In the genomic region with DNA sequence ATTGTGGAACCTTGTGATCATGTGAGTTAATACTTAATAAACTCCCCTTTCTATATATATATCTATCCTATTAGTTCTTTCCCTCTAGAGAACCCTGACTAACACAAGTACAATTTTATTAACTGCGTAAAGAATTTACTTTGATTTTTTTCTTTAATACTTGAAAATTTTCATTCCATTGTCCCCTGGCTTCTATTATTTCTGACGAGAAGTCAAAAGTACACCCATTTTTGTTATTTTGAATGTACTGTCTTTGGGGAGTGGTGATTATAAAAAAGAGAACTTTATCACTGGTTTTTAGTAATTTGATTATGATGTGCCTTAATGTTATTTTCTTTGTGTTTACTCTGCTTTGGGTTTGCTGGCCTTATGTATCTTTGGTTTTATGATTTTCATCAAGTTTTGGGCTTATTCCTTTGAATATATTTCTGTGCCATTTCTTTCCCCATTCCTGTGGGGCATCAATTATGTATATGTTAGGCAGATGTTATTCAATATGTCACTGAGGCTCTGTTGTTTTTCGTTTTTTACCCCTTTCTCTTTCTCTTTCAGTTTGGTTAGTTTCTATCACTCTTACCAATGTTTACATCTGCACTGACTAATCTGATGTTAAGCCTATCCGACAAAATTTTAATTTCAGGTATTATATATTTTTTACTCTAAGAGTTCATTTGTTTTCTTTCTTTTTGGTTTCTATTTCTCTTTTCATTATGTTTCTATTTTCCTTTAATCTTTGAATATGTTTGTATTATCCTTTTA, we compare ENCODE assay signal across 18 cellular contexts.
"Had no signal": no experiment of that assay in that cellular context is flagged by ENCODE, and none has a peak within 500 bp of the region (broad histone marks: within the 10 kb centered on the region; RNA-seq: fewer than 3 reads in every experiment).

No MANE protein-coding gene starts in this region.

- ATAC-seq: foreskin keratinocyte; natural killer cell treated with Interleukin-12 subunit alpha and Interleukin-12 subunit beta and Interleukin-15 and Interleukin-18, amount 100 ng/mL, for 72 hours had no signal

- H3K9ac ChIP-seq: neural progenitor cell had no signal

- DNase-seq: effector CD4-positive, alpha-beta T cell; endodermal cell; erythroblast; foreskin keratinocyte; immature natural killer cell; left ventricle myocardium inferior; mesenchymal stem cell; midbrain; nucleus accumbens; ovary; stimulated activated CD4-positive, alpha-beta T cell treated with anti-CD3 and anti-CD28 coated beads, Interleukin-2, amount 100 ng/mL, for 48 hours; stimulated activated naive CD4-positive, alpha-beta T cell treated with Interleukin-2 at 50 U/mL for 16 hours; trophoblast cell had no signal

- H2AFZ ChIP-seq: neural progenitor cell had no signal

- H3K27me3 Mint-ChIP-seq: natural killer cell treated with Interleukin-12 subunit alpha and Interleukin-12 subunit beta and Interleukin-15 and Interleukin-18, amount 100 ng/mL, for 72 hours had no signal

- H3K4me2 ChIP-seq: neural progenitor cell, smooth muscle cell had no signal

- H3K4me1 ChIP-seq: foreskin keratinocyte, left ventricle myocardium inferior, right atrium auricular region had no signal

- H3K9me3 ChIP-seq: ovary had no signal

- H3K27ac Mint-ChIP-seq: endodermal cell, neural progenitor cell had no signal

- H3K27me3 ChIP-seq: foreskin keratinocyte, neural progenitor cell, ovary, right atrium auricular region had no signal

- H3K4me3 Mint-ChIP-seq: endodermal cell; immature natural killer cell; natural killer cell treated with Interleukin-12 subunit alpha and Interleukin-12 subunit beta and Interleukin-15 and Interleukin-18, amount 100 ng/mL, for 72 hours; neural progenitor cell had no signal

- H3K36me3 ChIP-seq: left ventricle myocardium inferior, neural progenitor cell, ovary, right atrium auricular region had no signal

- H3K27ac ChIP-seq: foreskin keratinocyte, left ventricle myocardium inferior, neural progenitor cell, ovary, right atrium auricular region had no signal

- H3K4me3 ChIP-seq: left ventricle myocardium inferior, lung, neural progenitor cell, ovary, right atrium auricular region, smooth muscle cell had no signal
